ENCODE assay signal across 9 cellular contexts in the genomic region with DNA sequence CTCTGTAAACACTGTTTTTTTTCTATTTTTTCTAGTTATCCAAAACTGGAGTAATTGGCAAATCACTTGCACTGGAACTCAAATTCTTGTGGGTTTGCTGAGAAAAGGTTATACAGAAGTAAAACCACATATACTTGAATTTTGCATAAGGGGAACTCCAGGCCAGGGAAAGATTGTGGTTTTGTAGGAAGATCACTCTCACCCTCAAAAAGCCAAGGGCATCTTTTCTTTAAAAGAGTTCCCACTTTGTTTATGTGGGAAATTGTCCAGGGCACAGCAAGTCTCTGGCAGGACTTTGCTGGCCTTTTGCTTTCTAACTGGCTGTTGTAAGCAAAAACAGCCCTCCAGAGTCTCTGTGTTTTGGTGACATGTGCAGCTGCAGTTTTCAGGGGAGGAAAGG.
DNase-seq lines count a peak whose midpoint lies in the region; ATAC-seq and TF ChIP-seq lines count a peak whose summit lies in the region.
"Had no signal": no experiment of that assay in that cellular context is flagged by ENCODE, and none has a peak within 500 bp of the region (broad histone marks: within the 10 kb centered on the region; RNA-seq: fewer than 3 reads in every experiment).

No MANE protein-coding gene starts in this region.

- DNase-seq in GM12864 (ENCODE audit: low read depth) (peak; percentile 45), MG63 (peak; percentile 48), sciatic nerve (ENCODE audit: low spot score) (peak; percentile 51), HEK293T (ENCODE audit: extremely low spot score) (no peak), NCI-H526 (lab: John Stamatoyannopoulos, UW) (no peak)
- DNase-seq in effector memory CD4-positive, alpha-beta T cell: no peak

- no peaks in the 10 kb centered on the region for H3K9me3 ChIP-seq in MG63
- H3K9me3 ChIP-seq in effector memory CD4-positive, alpha-beta T cell (ENCODE audit: control insufficient read depth, low read length): no peaks in the 10 kb centered on the region

- H3K36me3 ChIP-seq in MG63: no peaks in the 10 kb centered on the region
- H3K36me3 ChIP-seq in effector memory CD4-positive, alpha-beta T cell (ENCODE audit: control insufficient read depth, insufficient read depth, low read length): no peaks in the 10 kb centered on the region

- H3K4me3 ChIP-seq in GM12864 (ENCODE audit: low read depth, low read length) (no peak overlapping the region), MG63 (no peak overlapping the region)
- no peak overlapping the region for H3K4me3 ChIP-seq in effector memory CD4-positive, alpha-beta T cell (ENCODE audit: insufficient read depth, low read depth, low read length, poor library complexity, severe bottlenecking)

- H3K4me1 Mint-ChIP-seq in dendritic cell treated with granulocyte-macrophage colony-stimulating factor and Interleukin-4, amounts not matched to agents 40 ng/mL and 50 ng/mL, for 4 days (ENCODE audit: low read depth): peaks cover 13% of the 10 kb centered on the region

- intact Hi-C loops in dendritic cell treated with granulocyte-macrophage colony-stimulating factor and Interleukin-4, amounts not matched to agents 40 ng/mL and 50 ng/mL, for 4 days (cut with micrococcal nuclease): no loop called here
- intact Hi-C loops in sciatic nerve (cut with DNase I): no loop called here

- no peaks in the 10 kb centered on the region for H3K36me3 Mint-ChIP-seq in dendritic cell treated with granulocyte-macrophage colony-stimulating factor and Interleukin-4, amounts not matched to agents 40 ng/mL and 50 ng/mL, for 4 days (ENCODE audit: low read depth)
- H3K36me3 Mint-ChIP-seq: IgD-negative memory B cell had no signal

- CTCF ChIA-PET in HEK293T (lab: Yijun Ruan, JAX): no interaction called here

- peak; percentile 71 for ATAC-seq in GM21786 (IDR thresholded peaks at IDR 0.05; ENCODE audit: unreplicated experiment)
- ATAC-seq in sciatic nerve: peak; percentile 92

- peak overlapping the region; percentile 23 for H3K27ac Mint-ChIP-seq in dendritic cell treated with granulocyte-macrophage colony-stimulating factor and Interleukin-4, amounts not matched to agents 40 ng/mL and 50 ng/mL, for 4 days
- H3K27ac Mint-ChIP-seq: IgD-negative memory B cell had no signal

- TF ChIP-seq CTCF in GM12864 (IDR thresholded peaks at IDR 0.05; ENCODE audit: low read depth, low read length, missing control alignments): no peak

- H3K4me1 ChIP-seq in effector memory CD4-positive, alpha-beta T cell (ENCODE audit: control insufficient read depth, insufficient read depth, low read length, poor library complexity, severe bottlenecking): no peaks in the 10 kb centered on the region

- no peaks in the 10 kb centered on the region for H3K9me3 Mint-ChIP-seq in dendritic cell treated with granulocyte-macrophage colony-stimulating factor and Interleukin-4, amounts not matched to agents 40 ng/mL and 50 ng/mL, for 4 days

- no peaks in the 10 kb centered on the region for H3K27me3 ChIP-seq in MG63
- no peaks in the 10 kb centered on the region for H3K27me3 ChIP-seq in effector memory CD4-positive, alpha-beta T cell (replicated peaks; ENCODE audit: control insufficient read depth, insufficient read depth, low read length, poor library complexity, severe bottlenecking)

- no peak overlapping the region for H3K27ac ChIP-seq in effector memory CD4-positive, alpha-beta T cell (ENCODE audit: insufficient read depth, low read length, poor library complexity, severe bottlenecking)

- POLR2A ChIA-PET in HEK293T (lab: Yijun Ruan, JAX): no interaction called here

- no peaks in the 10 kb centered on the region for H3K27me3 Mint-ChIP-seq in dendritic cell treated with granulocyte-macrophage colony-stimulating factor and Interleukin-4, amounts not matched to agents 40 ng/mL and 50 ng/mL, for 4 days

- H3K4me3 Mint-ChIP-seq in dendritic cell treated with granulocyte-macrophage colony-stimulating factor and Interleukin-4, amounts not matched to agents 40 ng/mL and 50 ng/mL, for 4 days: no peak overlapping the region
- H3K4me3 Mint-ChIP-seq: IgD-negative memory B cell had no signal

TF ChIP-seq in HEK293T, 16 proteins besides CTCF, POLR2A, EP300 and RAD21:
- no peak for TF ChIP-seq FOXM1 (IDR thresholded peaks at IDR 0.05; ENCODE audit: borderline replicate concordance)
- no peak for TF ChIP-seq HDGF (IDR thresholded peaks at IDR 0.05; ENCODE audit: borderline replicate concordance)
- TF ChIP-seq PKNOX1 (IDR thresholded peaks at IDR 0.05): no peak
- TF ChIP-seq FOXK2 (IDR thresholded peaks at IDR 0.05): no peak
- TF ChIP-seq FOXA1 (IDR thresholded peaks at IDR 0.05): no peak
- TF ChIP-seq ARNT (IDR thresholded peaks at IDR 0.05): no peak
- TF ChIP-seq SP1 (IDR thresholded peaks at IDR 0.05): no peak
- no peak for TF ChIP-seq ZNF384 (IDR thresholded peaks at IDR 0.05)
- no peak for TF ChIP-seq L3MBTL2 (conservative IDR thresholded peaks at IDR 0.05)
- TF ChIP-seq NFRKB (IDR thresholded peaks at IDR 0.05): no peak
- TF ChIP-seq TARDBP (IDR thresholded peaks at IDR 0.05): no peak
- TF ChIP-seq ELF4 (IDR thresholded peaks at IDR 0.05): no peak
- TF ChIP-seq LEF1 (IDR thresholded peaks at IDR 0.05; ENCODE audit: borderline replicate concordance): no peak
- no peak for TF ChIP-seq CTBP1 (IDR thresholded peaks at IDR 0.05; ENCODE audit: borderline replicate concordance)
- TF ChIP-seq BHLHE40 (IDR thresholded peaks at IDR 0.05; ENCODE audit: borderline replicate concordance): no peak
- no peak for TF ChIP-seq SUZ12 (IDR thresholded peaks at IDR 0.05)

Comparison
In these comparisons a context has a peak if more than half of its experiments do, and no peak if none do; other contexts are left out.
1. DNase-seq: peak in GM12864 (single experiment), MG63 (single experiment) and sciatic nerve (single experiment); none in effector memory CD4-positive, alpha-beta T cell (0 of 3), HEK293T (single experiment) and NCI-H526 (0 of 2).